ENCODE assay signal across 1 cellular context in genomic region chr19:15640904-15641597, GRCh38.
TF ChIP-seq lines count a peak whose summit lies in the region.

No MANE protein-coding gene starts in this region.

TF ChIP-seq in HepG2, 621 proteins besides CTCF, POLR2A, EP300 and RAD21 (continued from another document and continues in another):
- TF ChIP-seq, protein P1, sequence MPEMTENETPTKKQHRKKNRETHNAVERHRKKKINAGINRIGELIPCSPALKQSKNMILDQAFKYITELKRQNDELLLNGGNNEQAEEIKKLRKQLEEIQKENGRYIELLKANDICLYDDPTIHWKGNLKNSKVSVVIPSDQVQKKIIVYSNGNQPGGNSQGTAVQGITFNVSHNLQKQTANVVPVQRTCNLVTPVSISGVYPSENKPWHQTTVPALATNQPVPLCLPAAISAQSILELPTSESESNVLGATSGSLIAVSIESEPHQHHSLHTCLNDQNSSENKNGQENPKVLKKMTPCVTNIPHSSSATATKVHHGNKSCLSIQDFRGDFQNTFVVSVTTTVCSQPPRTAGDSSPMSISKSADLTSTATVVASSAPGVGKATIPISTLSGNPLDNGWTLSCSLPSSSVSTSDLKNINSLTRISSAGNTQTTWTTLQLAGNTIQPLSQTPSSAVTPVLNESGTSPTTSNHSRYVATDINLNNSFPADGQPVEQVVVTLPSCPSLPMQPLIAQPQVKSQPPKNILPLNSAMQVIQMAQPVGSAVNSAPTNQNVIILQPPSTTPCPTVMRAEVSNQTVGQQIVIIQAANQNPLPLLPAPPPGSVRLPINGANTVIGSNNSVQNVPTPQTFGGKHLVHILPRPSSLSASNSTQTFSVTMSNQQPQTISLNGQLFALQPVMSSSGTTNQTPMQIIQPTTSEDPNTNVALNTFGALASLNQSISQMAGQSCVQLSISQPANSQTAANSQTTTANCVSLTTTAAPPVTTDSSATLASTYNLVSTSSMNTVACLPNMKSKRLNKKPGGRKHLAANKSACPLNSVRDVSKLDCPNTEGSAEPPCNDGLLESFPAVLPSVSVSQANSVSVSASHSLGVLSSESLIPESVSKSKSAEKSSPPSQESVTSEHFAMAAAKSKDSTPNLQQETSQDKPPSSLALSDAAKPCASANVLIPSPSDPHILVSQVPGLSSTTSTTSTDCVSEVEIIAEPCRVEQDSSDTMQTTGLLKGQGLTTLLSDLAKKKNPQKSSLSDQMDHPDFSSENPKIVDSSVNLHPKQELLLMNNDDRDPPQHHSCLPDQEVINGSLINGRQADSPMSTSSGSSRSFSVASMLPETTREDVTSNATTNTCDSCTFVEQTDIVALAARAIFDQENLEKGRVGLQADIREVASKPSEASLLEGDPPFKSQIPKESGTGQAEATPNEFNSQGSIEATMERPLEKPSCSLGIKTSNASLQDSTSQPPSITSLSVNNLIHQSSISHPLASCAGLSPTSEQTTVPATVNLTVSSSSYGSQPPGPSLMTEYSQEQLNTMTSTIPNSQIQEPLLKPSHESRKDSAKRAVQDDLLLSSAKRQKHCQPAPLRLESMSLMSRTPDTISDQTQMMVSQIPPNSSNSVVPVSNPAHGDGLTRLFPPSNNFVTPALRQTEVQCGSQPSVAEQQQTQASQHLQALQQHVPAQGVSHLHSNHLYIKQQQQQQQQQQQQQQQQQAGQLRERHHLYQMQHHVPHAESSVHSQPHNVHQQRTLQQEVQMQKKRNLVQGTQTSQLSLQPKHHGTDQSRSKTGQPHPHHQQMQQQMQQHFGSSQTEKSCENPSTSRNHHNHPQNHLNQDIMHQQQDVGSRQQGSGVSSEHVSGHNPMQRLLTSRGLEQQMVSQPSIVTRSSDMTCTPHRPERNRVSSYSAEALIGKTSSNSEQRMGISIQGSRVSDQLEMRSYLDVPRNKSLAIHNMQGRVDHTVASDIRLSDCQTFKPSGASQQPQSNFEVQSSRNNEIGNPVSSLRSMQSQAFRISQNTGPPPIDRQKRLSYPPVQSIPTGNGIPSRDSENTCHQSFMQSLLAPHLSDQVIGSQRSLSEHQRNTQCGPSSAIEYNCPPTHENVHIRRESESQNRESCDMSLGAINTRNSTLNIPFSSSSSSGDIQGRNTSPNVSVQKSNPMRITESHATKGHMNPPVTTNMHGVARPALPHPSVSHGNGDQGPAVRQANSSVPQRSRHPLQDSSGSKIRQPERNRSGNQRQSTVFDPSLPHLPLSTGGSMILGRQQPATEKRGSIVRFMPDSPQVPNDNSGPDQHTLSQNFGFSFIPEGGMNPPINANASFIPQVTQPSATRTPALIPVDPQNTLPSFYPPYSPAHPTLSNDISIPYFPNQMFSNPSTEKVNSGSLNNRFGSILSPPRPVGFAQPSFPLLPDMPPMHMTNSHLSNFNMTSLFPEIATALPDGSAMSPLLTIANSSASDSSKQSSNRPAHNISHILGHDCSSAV (CRISPR knock-in tag; IDR thresholded peaks at IDR 0.05; ENCODE audit: borderline replicate concordance) = no peak
- TF ChIP-seq ZNF891 (CRISPR knock-in tag; IDR thresholded peaks at IDR 0.05) (no peak), KAT8 (CRISPR knock-in tag; IDR thresholded peaks at IDR 0.05) (no peak), ZXDC (CRISPR knock-in tag; IDR thresholded peaks at IDR 0.05) (peak; percentile 36; the same call in 1 of the 2 replicates), KMT2B (CRISPR knock-in tag; IDR thresholded peaks at IDR 0.05) (no peak), TMF1 (CRISPR knock-in tag; IDR thresholded peaks at IDR 0.05; ENCODE audit: low read depth) (no peak), ATF7-NPFF (CRISPR knock-in tag; IDR thresholded peaks at IDR 0.05; ENCODE audit: low read depth) (no peak), ESRRA (CRISPR knock-in tag; IDR thresholded peaks at IDR 0.05; ENCODE audit: low read depth) (no peak), GATA4 (IDR thresholded peaks at IDR 0.05; ENCODE audit: borderline replicate concordance, low read depth) (no peak), ZNF383 (CRISPR knock-in tag; IDR thresholded peaks at IDR 0.05; ENCODE audit: borderline replicate concordance) (no peak), ZKSCAN5 (CRISPR knock-in tag; IDR thresholded peaks at IDR 0.05) (no peak), PLSCR1 (CRISPR knock-in tag; IDR thresholded peaks at IDR 0.05; ENCODE audit: borderline replicate concordance) (no peak), REST (IDR thresholded peaks at IDR 0.05; ENCODE audit: borderline replicate concordance in 1 of 2, low read depth in 1 of 2, low read length in 2 of 2) (no peak; a peak in 1 of 4 replicates), HCFC1 (IDR thresholded peaks at IDR 0.05; ENCODE audit: low read depth, low read length) (no peak), GATAD1 (CRISPR knock-in tag; IDR thresholded peaks at IDR 0.05) (0 out of 2 replicates have a peak, but pooled peaks have one; percentile 13), ZSCAN29 (CRISPR knock-in tag; conservative IDR thresholded peaks at IDR 0.05) (no peak), KDM2A (CRISPR knock-in tag; IDR thresholded peaks at IDR 0.05; ENCODE audit: borderline replicate concordance, low read depth) (no peak; the same call in 1 of the 2 replicates), ZNF282 (IDR thresholded peaks at IDR 0.05; ENCODE audit: partially characterized antibody) (no peak), ZNF260 (CRISPR knock-in tag; IDR thresholded peaks at IDR 0.05; ENCODE audit: borderline replicate concordance, low read depth) (no peak), ZNF569 (CRISPR knock-in tag; IDR thresholded peaks at IDR 0.05; ENCODE audit: borderline replicate concordance) (no peak), ZNF556 (CRISPR knock-in tag; IDR thresholded peaks at IDR 0.05; ENCODE audit: borderline replicate concordance) (no peak), ATF3 (CRISPR knock-in tag; IDR thresholded peaks at IDR 0.05) (no peak), CREB1 (IDR thresholded peaks at IDR 0.05) (no peak), CREB1 (CRISPR knock-in tag; IDR thresholded peaks at IDR 0.05) (no peak), ZSCAN20 (CRISPR knock-in tag; IDR thresholded peaks at IDR 0.05; ENCODE audit: borderline replicate concordance) (no peak), ISX (CRISPR knock-in tag; conservative IDR thresholded peaks at IDR 0.05) (no peak)
- TF ChIP-seq, protein P2, sequence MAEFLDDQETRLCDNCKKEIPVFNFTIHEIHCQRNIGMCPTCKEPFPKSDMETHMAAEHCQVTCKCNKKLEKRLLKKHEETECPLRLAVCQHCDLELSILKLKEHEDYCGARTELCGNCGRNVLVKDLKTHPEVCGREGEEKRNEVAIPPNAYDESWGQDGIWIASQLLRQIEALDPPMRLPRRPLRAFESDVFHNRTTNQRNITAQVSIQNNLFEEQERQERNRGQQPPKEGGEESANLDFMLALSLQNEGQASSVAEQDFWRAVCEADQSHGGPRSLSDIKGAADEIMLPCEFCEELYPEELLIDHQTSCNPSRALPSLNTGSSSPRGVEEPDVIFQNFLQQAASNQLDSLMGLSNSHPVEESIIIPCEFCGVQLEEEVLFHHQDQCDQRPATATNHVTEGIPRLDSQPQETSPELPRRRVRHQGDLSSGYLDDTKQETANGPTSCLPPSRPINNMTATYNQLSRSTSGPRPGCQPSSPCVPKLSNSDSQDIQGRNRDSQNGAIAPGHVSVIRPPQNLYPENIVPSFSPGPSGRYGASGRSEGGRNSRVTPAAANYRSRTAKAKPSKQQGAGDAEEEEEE (CRISPR knock-in tag; IDR thresholded peaks at IDR 0.05; ENCODE audit: borderline replicate concordance) = no peak
- TF ChIP-seq, protein P3, sequence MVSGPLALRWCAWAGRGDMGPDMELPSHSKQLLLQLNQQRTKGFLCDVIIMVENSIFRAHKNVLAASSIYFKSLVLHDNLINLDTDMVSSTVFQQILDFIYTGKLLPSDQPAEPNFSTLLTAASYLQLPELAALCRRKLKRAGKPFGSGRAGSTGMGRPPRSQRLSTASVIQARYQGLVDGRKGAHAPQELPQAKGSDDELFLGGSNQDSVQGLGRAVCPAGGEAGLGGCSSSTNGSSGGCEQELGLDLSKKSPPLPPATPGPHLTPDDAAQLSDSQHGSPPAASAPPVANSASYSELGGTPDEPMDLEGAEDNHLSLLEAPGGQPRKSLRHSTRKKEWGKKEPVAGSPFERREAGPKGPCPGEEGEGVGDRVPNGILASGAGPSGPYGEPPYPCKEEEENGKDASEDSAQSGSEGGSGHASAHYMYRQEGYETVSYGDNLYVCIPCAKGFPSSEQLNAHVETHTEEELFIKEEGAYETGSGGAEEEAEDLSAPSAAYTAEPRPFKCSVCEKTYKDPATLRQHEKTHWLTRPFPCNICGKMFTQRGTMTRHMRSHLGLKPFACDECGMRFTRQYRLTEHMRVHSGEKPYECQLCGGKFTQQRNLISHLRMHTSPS (CRISPR knock-in tag; IDR thresholded peaks at IDR 0.05; ENCODE audit: low read depth) = no peak
- TF ChIP-seq, protein P4, sequence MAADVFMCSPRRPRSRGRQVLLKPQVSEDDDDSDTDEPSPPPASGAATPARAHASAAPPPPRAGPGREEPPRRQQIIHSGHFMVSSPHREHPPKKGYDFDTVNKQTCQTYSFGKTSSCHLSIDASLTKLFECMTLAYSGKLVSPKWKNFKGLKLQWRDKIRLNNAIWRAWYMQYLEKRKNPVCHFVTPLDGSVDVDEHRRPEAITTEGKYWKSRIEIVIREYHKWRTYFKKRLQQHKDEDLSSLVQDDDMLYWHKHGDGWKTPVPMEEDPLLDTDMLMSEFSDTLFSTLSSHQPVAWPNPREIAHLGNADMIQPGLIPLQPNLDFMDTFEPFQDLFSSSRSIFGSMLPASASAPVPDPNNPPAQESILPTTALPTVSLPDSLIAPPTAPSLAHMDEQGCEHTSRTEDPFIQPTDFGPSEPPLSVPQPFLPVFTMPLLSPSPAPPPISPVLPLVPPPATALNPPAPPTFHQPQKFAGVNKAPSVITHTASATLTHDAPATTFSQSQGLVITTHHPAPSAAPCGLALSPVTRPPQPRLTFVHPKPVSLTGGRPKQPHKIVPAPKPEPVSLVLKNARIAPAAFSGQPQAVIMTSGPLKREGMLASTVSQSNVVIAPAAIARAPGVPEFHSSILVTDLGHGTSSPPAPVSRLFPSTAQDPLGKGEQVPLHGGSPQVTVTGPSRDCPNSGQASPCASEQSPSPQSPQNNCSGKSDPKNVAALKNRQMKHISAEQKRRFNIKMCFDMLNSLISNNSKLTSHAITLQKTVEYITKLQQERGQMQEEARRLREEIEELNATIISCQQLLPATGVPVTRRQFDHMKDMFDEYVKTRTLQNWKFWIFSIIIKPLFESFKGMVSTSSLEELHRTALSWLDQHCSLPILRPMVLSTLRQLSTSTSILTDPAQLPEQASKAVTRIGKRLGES (CRISPR knock-in tag; IDR thresholded peaks at IDR 0.05; ENCODE audit: borderline replicate concordance) = no peak
- TF ChIP-seq, protein P5, sequence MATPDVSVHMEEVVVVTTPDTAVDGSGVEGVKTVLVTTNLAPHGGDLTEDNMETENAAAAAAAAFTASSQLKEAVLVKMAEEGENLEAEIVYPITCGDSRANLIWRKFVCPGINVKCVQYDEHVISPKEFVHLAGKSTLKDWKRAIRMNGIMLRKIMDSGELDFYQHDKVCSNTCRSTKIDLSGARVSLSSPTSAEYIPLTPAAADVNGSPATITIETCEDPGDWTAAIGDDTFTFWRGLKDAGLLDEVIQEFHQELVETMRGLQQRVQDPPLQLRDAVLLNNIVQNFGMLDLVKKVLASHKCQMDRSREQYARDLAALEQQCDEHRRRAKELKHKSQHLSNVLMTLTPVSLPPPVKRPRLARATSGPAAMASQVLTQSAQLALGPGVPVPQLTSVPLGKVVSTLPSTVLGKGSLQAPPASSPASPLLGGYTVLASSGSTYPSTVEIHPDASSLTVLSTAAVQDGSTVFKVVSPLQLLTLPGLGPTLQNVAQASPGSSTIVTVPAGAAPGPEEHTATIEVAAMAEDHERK (CRISPR knock-in tag; IDR thresholded peaks at IDR 0.05; ENCODE audit: low read depth) = no peak
